Comparison of ENCODE assay signal across 8 cellular contexts in the genomic region with DNA sequence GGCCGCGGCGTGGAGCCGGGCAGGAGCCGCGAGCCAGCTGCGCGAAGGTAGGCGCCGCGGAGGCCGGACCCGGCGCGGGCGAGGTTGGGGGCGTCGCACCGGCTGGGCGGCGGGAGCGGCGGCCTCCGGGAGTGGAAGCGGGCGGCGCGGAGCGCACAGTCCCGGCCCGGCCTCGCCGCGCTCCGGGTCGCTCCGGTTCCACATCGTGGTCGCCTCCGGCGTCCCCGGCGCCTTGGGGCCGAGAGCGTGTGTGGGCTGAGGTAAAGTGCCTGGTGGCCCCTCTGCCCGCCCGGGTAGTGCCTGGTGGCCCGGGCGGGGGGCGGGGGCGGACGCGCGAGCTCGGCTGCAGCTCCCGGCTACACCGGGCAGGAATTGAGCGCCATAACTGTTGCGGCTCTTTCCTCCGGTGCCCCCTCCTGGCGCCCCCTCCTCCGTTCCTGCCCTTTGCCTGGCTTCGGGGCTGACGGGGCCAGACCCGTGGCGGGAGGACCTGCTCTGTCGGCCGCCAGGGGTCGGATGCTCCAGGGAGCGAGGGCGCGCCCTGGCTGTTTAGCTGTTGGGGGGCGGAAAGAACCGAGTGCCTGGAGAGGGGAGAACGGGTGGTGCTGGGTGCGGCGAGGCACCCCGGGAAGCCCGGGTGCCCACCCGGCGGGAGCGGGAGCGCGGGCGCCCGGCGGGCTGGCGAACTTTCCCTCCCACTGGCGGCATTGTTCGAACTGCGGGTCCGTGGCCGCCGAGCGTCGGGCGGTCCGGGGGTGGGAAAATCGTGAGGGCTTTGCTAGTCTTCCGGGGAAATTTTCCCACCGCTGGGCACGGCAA. TPM values are rescaled to one million over a fixed set of nuclear protein-coding genes. Genes with fewer than 3 reads are reported as not detected.
DNase-seq lines count a peak whose midpoint lies in the region; ATAC-seq and TF ChIP-seq lines count a peak whose summit lies in the region.

No MANE protein-coding gene starts in this region.

- H3K4me3 Mint-ChIP-seq in MCF 10A (ENCODE audit: unreplicated experiment) = peak overlapping the region; percentile 76

- no peaks in the 10 kb centered on the region for H3K36me3 Mint-ChIP-seq in MCF 10A (ENCODE audit: insufficient read depth, unreplicated experiment)

- H3F3A ChIP-seq in SK-N-SH (replicated peaks; ENCODE audit: insufficient read depth) = no peaks in the 10 kb centered on the region

- intact Hi-C loops in MCF 10A (cut with micrococcal nuclease) = loop anchor here (1.0 kb wide), 1 partner anchor 66 kb away; no protein-coding TSS in a partner anchor

- no peaks in the 10 kb centered on the region for H3K9me3 Mint-ChIP-seq in MCF 10A (ENCODE audit: unreplicated experiment)

- H4K20me1 ChIP-seq in SK-N-SH (ENCODE audit: insufficient read depth) = no peaks in the 10 kb centered on the region

- H3K9me3 ChIP-seq in SK-N-SH = no peaks in the 10 kb centered on the region

- 29% methylated on average over 30 of the region's 102 CpGs for WGBS in SK-N-SH (ENCODE audit: low lambda C conversion rate)

- BruUV-seq in MCF 10A (replicated peaks; lab: Mats Ljungman, UMichigan) = no TSS peak

- H3K9me2 ChIP-seq in SK-N-SH = no peaks in the 10 kb centered on the region

- H3K27ac ChIP-seq in HL-60 (replicated peaks) = peak overlapping the region; percentile 37
- peak overlapping the region; percentile 55 to 71; a peak in 3 of 4 replicates for H3K27ac ChIP-seq in SK-N-SH (ENCODE audit: low read depth in 2 of 2, low read length in 1 of 2)

- peak overlapping the region; percentile 55 for H3K9ac ChIP-seq in SK-N-SH

- peaks cover 44% of the 10 kb centered on the region for H3K79me2 ChIP-seq in SK-N-SH (ENCODE audit: insufficient read depth)

- POLR2A ChIA-PET in SK-N-SH (lab: Yijun Ruan, JAX) = no interaction called here
- POLR2A ChIA-PET in MCF 10A (lab: Yijun Ruan, JAX) = interaction anchor here (0.6 to 2.6 kb wide), 12 partner anchors 9 to 248 kb away, joined by 3 to 12 read pairs (median 5); a partner anchor contains a TSS

- TF ChIP-seq CTCF in HL-60 (IDR thresholded peaks at IDR 0.05; ENCODE audit: insufficient read depth, low read length) = no peak
- TF ChIP-seq CTCF in SK-N-SH (IDR thresholded peaks at IDR 0.05) = peak; percentile 60
- TF ChIP-seq CTCF in MCF 10A (IDR thresholded peaks at IDR 0.05; ENCODE audit: unreplicated experiment) = peak; percentile 33

- TF ChIP-seq EP300 in SK-N-SH (IDR thresholded peaks at IDR 0.05; ENCODE audit: borderline replicate concordance in 1 of 2, low read depth in 1 of 2, low read length in 1 of 2) = no peak

- peak overlapping the region; percentile 79 for H3K4me2 ChIP-seq in SK-N-SH

- no peaks in the 10 kb centered on the region for H3K36me3 ChIP-seq in SK-N-SH (replicated peaks in 1 of 2; ENCODE audit: control insufficient read depth in 1 of 2, insufficient read depth in 2 of 2, low read length in 1 of 2)

- H2AFZ ChIP-seq in SK-N-SH (ENCODE audit: low read depth) = no peak overlapping the region

- H3K27me3 ChIP-seq in HL-60 (ENCODE audit: insufficient read depth, poor library complexity, severe bottlenecking) (no peaks in the 10 kb centered on the region), SK-N-SH (ENCODE audit: insufficient read depth) (no peaks in the 10 kb centered on the region; the same call in 1 of the 2 replicates)

- H3K4me1 ChIP-seq in SK-N-SH (ENCODE audit: control insufficient read depth in 1 of 2, insufficient read depth in 2 of 2, low read depth in 1 of 2, low read length in 1 of 2) = peaks cover 0 to 3% of the 10 kb centered on the region in 2 experiments; a peak in 1 of 4 replicates

- no peaks in the 10 kb centered on the region for H3K4me1 Mint-ChIP-seq in MCF 10A (ENCODE audit: insufficient read depth, unreplicated experiment)

- ATAC-seq in HG02840 (IDR thresholded peaks at IDR 0.05; ENCODE audit: low FRiP score, unreplicated experiment) = no peak

- H3K27me3 Mint-ChIP-seq in MCF 10A (ENCODE audit: insufficient read depth, unreplicated experiment) = peaks cover 71% of the 10 kb centered on the region

- peak; percentile 65 for DNase-seq in NCI-H82 (lab: John Stamatoyannopoulos, UW)
- no peak for DNase-seq in NCI-H82 treated with DMSO at 0.1 percent for 48 hours (lab: John Stamatoyannopoulos, UW; ENCODE audit: unreplicated experiment)
- DNase-seq in HL-60 (ENCODE audit: low read depth in 1 of 2, low spot score in 1 of 2) = peak in 1 of 2 experiments; percentile 38
- DNase-seq in SK-N-SH = peak; percentile 86
- peak; percentile 38 for DNase-seq in MCF 10A (ENCODE audit: unreplicated experiment)
- peak; percentile 27 for DNase-seq in iris pigment epithelial cell (ENCODE audit: low read depth)
- DNase-seq in stimulated activated CD4-positive, alpha-beta T cell treated with anti-CD3 and anti-CD28 coated beads, Interleukin-1b, Interleukin-23, amount 100 ng/mL, for 4 hours (ENCODE audit: low read depth in 2 of 2) = peak; percentile 8 to 23

- H3K4me3 ChIP-seq in HL-60 (replicated peaks; ENCODE audit: insufficient read depth, low read length) (peak overlapping the region; percentile 66), SK-N-SH (ENCODE audit: low read depth in 2 of 2, low read length in 1 of 2) (peak overlapping the region; percentile 68 to 69)

- peak; percentile 46 for TF ChIP-seq RAD21 in SK-N-SH (IDR thresholded peaks at IDR 0.05; ENCODE audit: low read length)

- H3K27ac Mint-ChIP-seq in MCF 10A (ENCODE audit: low read depth, unreplicated experiment) = peak overlapping the region; percentile 51

- CTCF ChIA-PET in SK-N-SH (lab: Yijun Ruan, JAX) = interaction anchor here (0.9 to 3.3 kb wide), 22 partner anchors 8 to 180 kb away, joined by 3 to 27 read pairs (median 4); no protein-coding TSS in a partner anchor
- CTCF ChIA-PET in MCF 10A (lab: Yijun Ruan, JAX) = interaction anchor here (0.6 to 3.5 kb wide), 14 partner anchors 9 to 305 kb away, joined by 3 to 18 read pairs (median 4); no protein-coding TSS in a partner anchor

TF ChIP-seq in SK-N-SH, 30 proteins besides CTCF, POLR2A, EP300 and RAD21:
- TF ChIP-seq JUND (IDR thresholded peaks at IDR 0.05) (no peak), SMC3 (IDR thresholded peaks at IDR 0.05; ENCODE audit: low read depth, low read length) (peak; percentile 45)

RNA-seq across cellular contexts. Expression of a gene that starts 0.7 kb away (rescaled TPM):
- polyA plus RNA-seq in SK-N-SH (2012; rRNA removed) = 3.0 and 4.3 TPM in 2 replicates
- 3.7 and 4.1 TPM in 2 replicates for polyA plus RNA-seq in SK-N-SH (2012; cell fraction: cytosol; rRNA removed)
- 2.9 and 4.6 TPM in 2 replicates for polyA plus RNA-seq in SK-N-SH (2012; cell fraction: nucleus; rRNA removed)
- total RNA-seq in MCF 10A (2022) = 7.8 and 9.4 TPM in 2 replicates
